Comparison of ENCODE assay signal across 21 cellular contexts in genomic region chr5:158380661-158381060, GRCh38.
"Had no signal": no experiment of that assay in that cellular context is flagged by ENCODE, and none has a peak within 500 bp of the region (broad histone marks: within the 10 kb centered on the region; RNA-seq: fewer than 3 reads in every experiment).

No MANE protein-coding gene starts in this region.

- H3K9me3 ChIP-seq: colonic mucosa, gastroesophageal sphincter, tibial artery had no signal

- H3K4me3 ChIP-seq: colonic mucosa, gastroesophageal sphincter, heart right ventricle, lung, tibial artery had no signal

- H3K36me3 ChIP-seq: colonic mucosa, gastroesophageal sphincter, heart right ventricle, tibial artery had no signal

- H3K4me1 ChIP-seq: colonic mucosa had no signal

- DNase-seq: activated B cell treated with CpG ODN at 0.5 μM for 24 hours; activated CD4-positive, alpha-beta T cell treated with anti-CD3 and anti-CD28 coated beads, Interleukin-2, amount 10 ng/mL, durations not matched to agents 24 days and 14 days; activated CD8-positive, alpha-beta T cell treated with anti-CD3 and anti-CD28 coated beads for 36 hours; activated naive CD4-positive, alpha-beta T cell; activated naive CD8-positive, alpha-beta T cell treated with anti-CD3 and anti-CD28 coated beads for 36 hours; activated T-cell treated with anti-CD3 and anti-CD28 coated beads, Interleukin-2, amount 50 U/mL, for 1 hour; amygdala; colonic mucosa; heart right ventricle; stimulated activated CD4-positive, alpha-beta T cell treated with anti-CD3 and anti-CD28 coated beads, Interleukin-12 subunit alpha, Interleukin-12 subunit beta, amount 100 ng/mL, for 4 hours; stimulated activated CD4-positive, alpha-beta T cell treated with anti-CD3 and anti-CD28 coated beads, Interleukin-1b, Interleukin-23, amount 100 ng/mL, for 48 hours; stimulated activated CD8-positive, alpha-beta memory T cell treated with anti-CD3 and anti-CD28 coated beads, Interleukin-4, amount 100 ng/mL, for 48 hours; stimulated activated naive CD4-positive, alpha-beta T cell; SW 1271; T-helper 2 cell; tibial artery had no signal

- H3K27ac ChIP-seq: colonic mucosa, gastroesophageal sphincter, heart right ventricle, tibial artery had no signal

- H3K27me3 Mint-ChIP-seq: activated B cell treated with CpG ODN at 0.5 μM for 24 hours; activated CD4-positive, alpha-beta T cell treated with anti-CD3 and anti-CD28 coated beads, Interleukin-2, amount 10 ng/mL, durations not matched to agents 24 days and 14 days; activated CD8-positive, alpha-beta T cell treated with anti-CD3 and anti-CD28 coated beads for 36 hours; activated naive CD8-positive, alpha-beta T cell treated with anti-CD3 and anti-CD28 coated beads for 36 hours had no signal

- H3K4me1 Mint-ChIP-seq: activated CD4-positive, alpha-beta T cell treated with anti-CD3 and anti-CD28 coated beads, Interleukin-2, amount 10 ng/mL, durations not matched to agents 24 days and 14 days; activated T-helper 17 cell treated with anti-CD3 and anti-CD28 coated beads, Interleukin-2, amount 50 U/mL, for 72 hours had no signal

- ATAC-seq: activated CD8-positive, alpha-beta T cell treated with anti-CD3 and anti-CD28 coated beads for 36 hours; activated T-helper 17 cell treated with anti-CD3 and anti-CD28 coated beads, Interleukin-2, amount 50 U/mL, for 72 hours; gastroesophageal sphincter; heart right ventricle; left lobe of liver had no signal

- H3K27ac Mint-ChIP-seq: activated B cell treated with CpG ODN at 0.5 μM for 24 hours; activated CD4-positive, alpha-beta T cell treated with anti-CD3 and anti-CD28 coated beads, Interleukin-2, amount 10 ng/mL, durations not matched to agents 24 days and 14 days; activated CD8-positive, alpha-beta T cell treated with anti-CD3 and anti-CD28 coated beads for 36 hours; activated naive CD8-positive, alpha-beta T cell treated with anti-CD3 and anti-CD28 coated beads for 36 hours; activated T-helper 17 cell treated with anti-CD3 and anti-CD28 coated beads, Interleukin-2, amount 50 U/mL, for 72 hours; progenitor cell of endocrine pancreas had no signal

- H3K4me3 Mint-ChIP-seq: activated B cell treated with CpG ODN at 0.5 μM for 24 hours; activated CD4-positive, alpha-beta T cell treated with anti-CD3 and anti-CD28 coated beads, Interleukin-2, amount 10 ng/mL, durations not matched to agents 24 days and 14 days; activated CD8-positive, alpha-beta T cell treated with anti-CD3 and anti-CD28 coated beads for 36 hours; activated naive CD8-positive, alpha-beta T cell treated with anti-CD3 and anti-CD28 coated beads for 36 hours; activated T-helper 17 cell treated with anti-CD3 and anti-CD28 coated beads, Interleukin-2, amount 50 U/mL, for 72 hours had no signal

- H3K27me3 ChIP-seq: colonic mucosa, gastroesophageal sphincter, heart right ventricle, tibial artery had no signal
